9 cellular contexts compared by ENCODE assay signal in genomic region chr12:100716949-100717732, GRCh38.
DNase-seq lines count a peak whose midpoint lies in the region; ATAC-seq lines count a peak whose summit lies in the region.
"Had no signal": no experiment of that assay in that cellular context is flagged by ENCODE, and none has a peak within 500 bp of the region (broad histone marks: within the 10 kb centered on the region; RNA-seq: fewer than 3 reads in every experiment).

No MANE protein-coding gene starts in this region.

- H3K9me3 Mint-ChIP-seq in activated CD4-positive, alpha-beta memory T cell treated with anti-CD3 and anti-CD28 coated beads, Interleukin-2, amount 10 ng/mL, durations not matched to agents 7 days and 5 days: no peaks in the 10 kb centered on the region
- peaks cover 0 to 4% (median 0%) of the 10 kb centered on the region in 11 donors for H3K9me3 Mint-ChIP-seq in naive thymus-derived CD4-positive, alpha-beta T cell

- H4K91ac ChIP-seq in mesenchymal stem cell (ENCODE audit: low read length): peak overlapping the region; percentile 76

- peak overlapping the region in 1 of 2 experiments; percentile 46 for H3K23ac ChIP-seq in mesenchymal stem cell (ENCODE audit: low read length in 2 of 2)

- H3K4me3 Mint-ChIP-seq in activated CD4-positive, alpha-beta memory T cell treated with anti-CD3 and anti-CD28 coated beads, Interleukin-2, amount 10 ng/mL, durations not matched to agents 7 days and 5 days: no peak overlapping the region
- no peak overlapping the region for H3K4me3 Mint-ChIP-seq in naive thymus-derived CD4-positive, alpha-beta T cell
- H3K4me3 Mint-ChIP-seq: effector memory CD8-positive, alpha-beta T cell had no signal

- H2BK12ac ChIP-seq in mesenchymal stem cell (ENCODE audit: low read length in 2 of 2): peak overlapping the region in 1 of 2 experiments; percentile 49

- intact Hi-C loops in naive thymus-derived CD4-positive, alpha-beta T cell (cut with micrococcal nuclease): no loop called here

- H2BK15ac ChIP-seq in mesenchymal stem cell (ENCODE audit: low read depth, poor library complexity, severe bottlenecking): peak overlapping the region; percentile 61

- peak overlapping the region; percentile 8 to 55 for H3K18ac ChIP-seq in mesenchymal stem cell (ENCODE audit: low read depth in 1 of 2, low read length in 2 of 2)

- peaks cover 52% of the 10 kb centered on the region for H3K27me3 Mint-ChIP-seq in activated CD4-positive, alpha-beta memory T cell treated with anti-CD3 and anti-CD28 coated beads, Interleukin-2, amount 10 ng/mL, durations not matched to agents 7 days and 5 days
- peaks cover 46 to 60% (median 54%) of the 10 kb centered on the region in 5 donors for H3K27me3 Mint-ChIP-seq in naive thymus-derived CD4-positive, alpha-beta T cell

- no peak overlapping the region for H3K14ac ChIP-seq in mesenchymal stem cell (ENCODE audit: low read length in 2 of 2)

- peak; percentile 10 for DNase-seq in stimulated activated CD4-positive, alpha-beta T cell treated with anti-CD3 and anti-CD28 coated beads, Interleukin-15, amount 100 ng/mL, for 24 hours
- no peak for DNase-seq in stimulated activated CD4-positive, alpha-beta T cell treated with anti-CD3 and anti-CD28 coated beads, Interleukin-4, amount 100 ng/mL, for 24 hours
- DNase-seq in ecto neural progenitor cell (ENCODE audit: low spot score): peak; percentile 82
- DNase-seq in mesenchymal stem cell: peak; percentile 52
- DNase-seq in activated CD4-positive, alpha-beta memory T cell treated with anti-CD3 and anti-CD28 coated beads, Interleukin-2, amount 10 ng/mL, durations not matched to agents 7 days and 5 days: no peak
- DNase-seq in naive thymus-derived CD4-positive, alpha-beta T cell: no peak
- DNase-seq: effector memory CD8-positive, alpha-beta T cell had no signal

- no peaks in the 10 kb centered on the region for H3K36me3 ChIP-seq in mesenchymal stem cell (ENCODE audit: control insufficient read depth in 1 of 2, insufficient read depth in 2 of 2, low read depth in 1 of 2, low read length in 2 of 2)
- no peaks in the 10 kb centered on the region for H3K36me3 ChIP-seq in naive thymus-derived CD4-positive, alpha-beta T cell (ENCODE audit: control insufficient read depth in 2 of 3, insufficient read depth in 3 of 3, low read length in 3 of 3)

- H2AK5ac ChIP-seq in mesenchymal stem cell (ENCODE audit: low read length, severe bottlenecking): no peak overlapping the region

- H3K27ac Mint-ChIP-seq in activated CD4-positive, alpha-beta memory T cell treated with anti-CD3 and anti-CD28 coated beads, Interleukin-2, amount 10 ng/mL, durations not matched to agents 7 days and 5 days: no peak overlapping the region
- no peak overlapping the region for H3K27ac Mint-ChIP-seq in naive thymus-derived CD4-positive, alpha-beta T cell
- H3K27ac Mint-ChIP-seq: effector memory CD8-positive, alpha-beta T cell had no signal

- no peaks in the 10 kb centered on the region for H3K4me1 Mint-ChIP-seq in activated CD4-positive, alpha-beta memory T cell treated with anti-CD3 and anti-CD28 coated beads, Interleukin-2, amount 10 ng/mL, durations not matched to agents 7 days and 5 days
- H3K4me1 Mint-ChIP-seq in naive thymus-derived CD4-positive, alpha-beta T cell: peaks cover 0 to 5% (median 0%) of the 10 kb centered on the region in 7 donors

- peaks cover 8% of the 10 kb centered on the region for H3K4me1 ChIP-seq in mesenchymal stem cell (ENCODE audit: control insufficient read depth, insufficient read depth, low read depth, low read length)
- no peaks in the 10 kb centered on the region for H3K4me1 ChIP-seq in naive thymus-derived CD4-positive, alpha-beta T cell (ENCODE audit: control insufficient read depth in 2 of 2, insufficient read depth in 2 of 2, low read length in 2 of 2)

- no peaks in the 10 kb centered on the region for H3K79me1 ChIP-seq in mesenchymal stem cell (replicated peaks; ENCODE audit: low read length, poor library complexity, severe bottlenecking)

- no peaks in the 10 kb centered on the region for H3K9me3 ChIP-seq in mesenchymal stem cell (ENCODE audit: control insufficient read depth, low read length)
- H3K9me3 ChIP-seq in naive thymus-derived CD4-positive, alpha-beta T cell (ENCODE audit: control insufficient read depth in 2 of 3, low read length in 3 of 3): no peaks in the 10 kb centered on the region

- ATAC-seq in HG02798 (IDR thresholded peaks at IDR 0.05; ENCODE audit: poor library complexity, unreplicated experiment) (no peak), GM21423 (IDR thresholded peaks at IDR 0.05; ENCODE audit: unreplicated experiment) (no peak)
- no peak for ATAC-seq in naive thymus-derived CD4-positive, alpha-beta T cell
- ATAC-seq: effector memory CD8-positive, alpha-beta T cell had no signal

- H3K27me3 ChIP-seq in mesenchymal stem cell (ENCODE audit: control insufficient read depth in 1 of 2, insufficient read depth in 1 of 2, low read length in 2 of 2): peaks cover 44 to 45% of the 10 kb centered on the region in 2 experiments
- no peaks in the 10 kb centered on the region for H3K27me3 ChIP-seq in naive thymus-derived CD4-positive, alpha-beta T cell (ENCODE audit: control insufficient read depth in 2 of 2, insufficient read depth in 2 of 2, low read length in 2 of 2)

- WGBS in mesenchymal stem cell: 2% methylated on average over 90 of the region's 100 CpGs

- H4K8ac ChIP-seq in mesenchymal stem cell (ENCODE audit: low read length): peak overlapping the region; percentile 25

- H3K4ac ChIP-seq in mesenchymal stem cell (ENCODE audit: low read depth in 1 of 2, low read length in 2 of 2): no peak overlapping the region

- H3K4me3 ChIP-seq in mesenchymal stem cell (ENCODE audit: insufficient read depth in 1 of 2, low read depth in 1 of 2, low read length in 2 of 2): peak overlapping the region; percentile 58 to 68
- no peak overlapping the region for H3K4me3 ChIP-seq in naive thymus-derived CD4-positive, alpha-beta T cell (ENCODE audit: low read length)

- H3K9ac ChIP-seq in mesenchymal stem cell (ENCODE audit: low read length): peak overlapping the region; percentile 65

- H2BK5ac ChIP-seq in mesenchymal stem cell (ENCODE audit: low read depth, low read length, poor library complexity, severe bottlenecking): no peak overlapping the region

- H3K4me2 ChIP-seq in mesenchymal stem cell (ENCODE audit: low read length, poor library complexity, severe bottlenecking): peak overlapping the region; percentile 81

- peak overlapping the region; percentile 74 for H2AFZ ChIP-seq in mesenchymal stem cell (ENCODE audit: low read depth, low read length)

- CTCF ChIA-PET in activated CD4-positive, alpha-beta memory T cell treated with anti-CD3 and anti-CD28 coated beads, Interleukin-2, amount 10 ng/mL, durations not matched to agents 7 days and 5 days (lab: Charles Lee): no interaction called here
- CTCF ChIA-PET in naive thymus-derived CD4-positive, alpha-beta T cell (lab: Charles Lee): no interaction called here

- H3K27ac ChIP-seq in mesenchymal stem cell (ENCODE audit: low read length, poor library complexity, severe bottlenecking): no peak overlapping the region
- H3K27ac ChIP-seq in naive thymus-derived CD4-positive, alpha-beta T cell (ENCODE audit: low read depth, low read length): no peak overlapping the region

- H2BK120ac ChIP-seq in mesenchymal stem cell (ENCODE audit: low read depth, low read length): peak overlapping the region; percentile 45

- POLR2A ChIA-PET in activated CD4-positive, alpha-beta memory T cell treated with anti-CD3 and anti-CD28 coated beads, Interleukin-2, amount 10 ng/mL, durations not matched to agents 7 days and 5 days (lab: Charles Lee): no interaction called here
- POLR2A ChIA-PET in naive thymus-derived CD4-positive, alpha-beta T cell (lab: Charles Lee): no interaction called here

- H3K36me3 Mint-ChIP-seq in activated CD4-positive, alpha-beta memory T cell treated with anti-CD3 and anti-CD28 coated beads, Interleukin-2, amount 10 ng/mL, durations not matched to agents 7 days and 5 days (ENCODE audit: low read depth): no peaks in the 10 kb centered on the region
- H3K36me3 Mint-ChIP-seq in naive thymus-derived CD4-positive, alpha-beta T cell: no peaks in the 10 kb centered on the region

Comparison
In these comparisons a context has a peak if more than half of its experiments do, and no peak if none do; other contexts are left out.
1. DNase-seq: peak in stimulated activated CD4-positive, alpha-beta T cell treated with anti-CD3 and anti-CD28 coated beads, Interleukin-15, amount 100 ng/mL, for 24 hours (single experiment), ecto neural progenitor cell (single experiment) and mesenchymal stem cell (single experiment); none in stimulated activated CD4-positive, alpha-beta T cell treated with anti-CD3 and anti-CD28 coated beads, Interleukin-4, amount 100 ng/mL, for 24 hours (single experiment), activated CD4-positive, alpha-beta memory T cell treated with anti-CD3 and anti-CD28 coated beads, Interleukin-2, amount 10 ng/mL, durations not matched to agents 7 days and 5 days (single experiment) and naive thymus-derived CD4-positive, alpha-beta T cell (0 of 9).